Comparison of ENCODE assay signal across 15 cellular contexts in genomic region chr15:70535955-70536338, GRCh38.
A peak's percentile ranks its signal among the peaks of the same experiment; 100 is the strongest.
DNase-seq lines count a peak whose midpoint lies in the region; ATAC-seq and TF ChIP-seq lines count a peak whose summit lies in the region.
"Had no signal": no experiment of that assay in that cellular context is flagged by ENCODE, and none has a peak within 500 bp of the region (broad histone marks: within the 10 kb centered on the region; RNA-seq: fewer than 3 reads in every experiment).

No MANE protein-coding gene starts in this region.

- no TSS peak for BruUV-seq in OCI-LY7 (replicated peaks; lab: Mats Ljungman, UMichigan)

- DNase-seq in activated naive CD4-positive, alpha-beta T cell treated with anti-CD3 and anti-CD28 coated beads for 36 hours, result no peak
- no peak for DNase-seq in activated naive CD4-positive, alpha-beta T cell treated with anti-CD3 and anti-CD28 coated beads, Interleukin-2, amount 50 U/mL, for 16 hours
- no peak for DNase-seq in OCI-LY7 (ENCODE audit: low spot score)
- DNase-seq in central memory CD8-positive, alpha-beta T cell (ENCODE audit: low spot score in 2 of 2), result no peak
- peak; percentile 14 for DNase-seq in sigmoid colon
- DNase-seq in NCI-H1436 treated with DMSO at 0.1 percent for 48 hours (lab: John Stamatoyannopoulos, UW), result no peak
- no peak for DNase-seq in NCI-H82 (lab: John Stamatoyannopoulos, UW)
- DNase-seq in gastrocnemius medialis, result no peak
- DNase-seq: HFFc6; left cardiac atrium; NCI-H1105 treated with DMSO at 0.1 percent for 48 hours; NCI-H2171 treated with DMSO at 0.1 percent for 48 hours; NK-92 treated with Interleukin-12 subunit alpha and Interleukin-12 subunit beta, amount 100 ng/mL, for 24 hours; SHP77; stomach had no signal

- H3K4me1 ChIP-seq in OCI-LY7 (ENCODE audit: insufficient read depth, low read length, poor library complexity, severe bottlenecking), result peaks cover 13% of the 10 kb centered on the region
- no peaks in the 10 kb centered on the region for H3K4me1 ChIP-seq in sigmoid colon
- H3K4me1 ChIP-seq in gastrocnemius medialis, result no peaks in the 10 kb centered on the region
- H3K4me1 ChIP-seq: stomach had no signal

- no peaks in the 10 kb centered on the region for H3K9me3 Mint-ChIP-seq in activated naive CD4-positive, alpha-beta T cell treated with anti-CD3 and anti-CD28 coated beads for 36 hours
- no peaks in the 10 kb centered on the region for H3K9me3 Mint-ChIP-seq in central memory CD8-positive, alpha-beta T cell
- H3K9me3 Mint-ChIP-seq: HFFc6 had no signal

- H3K36me3 ChIP-seq in OCI-LY7 (ENCODE audit: insufficient read depth, low read length) (no peaks in the 10 kb centered on the region), sigmoid colon (no peaks in the 10 kb centered on the region), gastrocnemius medialis (no peaks in the 10 kb centered on the region)
- H3K36me3 ChIP-seq: stomach had no signal

- intact Hi-C loops in activated naive CD4-positive, alpha-beta T cell treated with anti-CD3 and anti-CD28 coated beads for 36 hours (cut with micrococcal nuclease), result loop anchor here (1.0 kb wide), 3 partner anchors 12 to 44 kb away; no protein-coding TSS in a partner anchor
- intact Hi-C loops in OCI-LY7 (cut with micrococcal nuclease; ENCODE audit: unreplicated experiment) (no loop called here), sigmoid colon (cut with DNase I) (no loop called here), gastrocnemius medialis (cut with DNase I; ENCODE audit: low total_unique reads) (no loop called here)

- H3K27ac ChIP-seq in OCI-LY7 (ENCODE audit: low read depth, low read length, poor library complexity, severe bottlenecking) (no peak overlapping the region), sigmoid colon (no peak overlapping the region), gastrocnemius medialis (no peak overlapping the region)

- no peak for TF ChIP-seq EP300 in sigmoid colon (IDR thresholded peaks at IDR 0.05)

- H3K9me3 ChIP-seq in OCI-LY7 (ENCODE audit: low read length) (no peaks in the 10 kb centered on the region), sigmoid colon (no peaks in the 10 kb centered on the region), gastrocnemius medialis (no peaks in the 10 kb centered on the region)
- H3K9me3 ChIP-seq: stomach had no signal

- H2AFZ ChIP-seq in OCI-LY7 (ENCODE audit: low read length), result peak overlapping the region; percentile 20; the same call in 1 of the 2 replicates

- H3K4me2 ChIP-seq in OCI-LY7 (ENCODE audit: low read length), result peak overlapping the region; percentile 48

- H3K4me1 Mint-ChIP-seq in activated naive CD4-positive, alpha-beta T cell treated with anti-CD3 and anti-CD28 coated beads for 36 hours (ENCODE audit: low read depth), result peaks cover 51% of the 10 kb centered on the region
- peaks cover 50% of the 10 kb centered on the region for H3K4me1 Mint-ChIP-seq in central memory CD8-positive, alpha-beta T cell

- no peaks in the 10 kb centered on the region for H3K9me2 ChIP-seq in OCI-LY7 (ENCODE audit: insufficient read depth, low read length)

- peaks cover 1% of the 10 kb centered on the region for H3K36me3 Mint-ChIP-seq in activated naive CD4-positive, alpha-beta T cell treated with anti-CD3 and anti-CD28 coated beads for 36 hours (ENCODE audit: low read depth)
- H3K36me3 Mint-ChIP-seq in central memory CD8-positive, alpha-beta T cell (ENCODE audit: insufficient read depth), result peaks cover 4% of the 10 kb centered on the region

- no peaks in the 10 kb centered on the region for H3K27me3 Mint-ChIP-seq in activated naive CD4-positive, alpha-beta T cell treated with anti-CD3 and anti-CD28 coated beads for 36 hours (ENCODE audit: low read depth)
- H3K27me3 Mint-ChIP-seq in central memory CD8-positive, alpha-beta T cell, result peaks cover 8% of the 10 kb centered on the region

- no peak overlapping the region for H3K4me3 ChIP-seq in OCI-LY7 (ENCODE audit: low read depth, low read length, poor library complexity, severe bottlenecking)
- no peak overlapping the region for H3K4me3 ChIP-seq in sigmoid colon
- no peak overlapping the region for H3K4me3 ChIP-seq in gastrocnemius medialis

- 73 to 90% methylated on average over 4 of the region's 4 CpGs for WGBS in sigmoid colon, 2 donors

- no peaks in the 10 kb centered on the region for H4K20me1 ChIP-seq in OCI-LY7 (ENCODE audit: insufficient read depth, low read length)

- H3K27me3 ChIP-seq in sigmoid colon (no peaks in the 10 kb centered on the region), gastrocnemius medialis (peaks cover 0 to 5% (median 0%) of the 10 kb centered on the region in 3 donors)

- peak overlapping the region; percentile 92 for H3K27ac Mint-ChIP-seq in activated naive CD4-positive, alpha-beta T cell treated with anti-CD3 and anti-CD28 coated beads for 36 hours
- H3K27ac Mint-ChIP-seq in central memory CD8-positive, alpha-beta T cell (ENCODE audit: low read depth), result peak overlapping the region; percentile 81
- H3K27ac Mint-ChIP-seq: HFFc6 had no signal

- TF ChIP-seq POLR2A in sigmoid colon (IDR thresholded peaks at IDR 0.05) (no peak), gastrocnemius medialis (IDR thresholded peaks at IDR 0.05) (no peak)

- H3K79me2 ChIP-seq in OCI-LY7 (ENCODE audit: insufficient read depth, low read depth, low read length), result no peaks in the 10 kb centered on the region

- TF ChIP-seq CTCF in OCI-LY7 (conservative IDR thresholded peaks at IDR 0.05; ENCODE audit: low read length) (no peak), sigmoid colon (IDR thresholded peaks at IDR 0.05) (no peak), gastrocnemius medialis (IDR thresholded peaks at IDR 0.05 in 4 of 5, conservative IDR thresholded peaks at IDR 0.05 in 1 of 5) (no peak)

- ATAC-seq in central memory CD8-positive, alpha-beta T cell (replicated peaks; ENCODE audit: extremely low read depth, poor library complexity, severe bottlenecking), result no peak
- no peak for ATAC-seq in gastrocnemius medialis

- POLR2A ChIA-PET in OCI-LY7 (lab: Charles Lee), result interaction anchor here (1.1 kb wide), 1 partner anchor 32 kb away, joined by 4 read pairs; no protein-coding TSS in a partner anchor

- CTCF ChIA-PET in activated naive CD4-positive, alpha-beta T cell treated with anti-CD3 and anti-CD28 coated beads for 36 hours (lab: Charles Lee), result interaction anchor here (0.6 to 3.1 kb wide), 8 partner anchors 8 to 808 kb away, joined by 3 to 15 read pairs (median 6); no protein-coding TSS in a partner anchor
- CTCF ChIA-PET in OCI-LY7 (lab: Charles Lee; ENCODE audit: unreplicated experiment), result no interaction called here

- peak overlapping the region; percentile 89 for H3K4me3 Mint-ChIP-seq in activated naive CD4-positive, alpha-beta T cell treated with anti-CD3 and anti-CD28 coated beads for 36 hours
- H3K4me3 Mint-ChIP-seq in central memory CD8-positive, alpha-beta T cell, result peak overlapping the region; percentile 85
- H3K4me3 Mint-ChIP-seq: HFFc6 had no signal

- in situ Hi-C loops in gastrocnemius medialis (cut with MboI; ENCODE audit: low sequenced_read_pairs in 4 of 4), result no loop called here
